In the genomic region with DNA sequence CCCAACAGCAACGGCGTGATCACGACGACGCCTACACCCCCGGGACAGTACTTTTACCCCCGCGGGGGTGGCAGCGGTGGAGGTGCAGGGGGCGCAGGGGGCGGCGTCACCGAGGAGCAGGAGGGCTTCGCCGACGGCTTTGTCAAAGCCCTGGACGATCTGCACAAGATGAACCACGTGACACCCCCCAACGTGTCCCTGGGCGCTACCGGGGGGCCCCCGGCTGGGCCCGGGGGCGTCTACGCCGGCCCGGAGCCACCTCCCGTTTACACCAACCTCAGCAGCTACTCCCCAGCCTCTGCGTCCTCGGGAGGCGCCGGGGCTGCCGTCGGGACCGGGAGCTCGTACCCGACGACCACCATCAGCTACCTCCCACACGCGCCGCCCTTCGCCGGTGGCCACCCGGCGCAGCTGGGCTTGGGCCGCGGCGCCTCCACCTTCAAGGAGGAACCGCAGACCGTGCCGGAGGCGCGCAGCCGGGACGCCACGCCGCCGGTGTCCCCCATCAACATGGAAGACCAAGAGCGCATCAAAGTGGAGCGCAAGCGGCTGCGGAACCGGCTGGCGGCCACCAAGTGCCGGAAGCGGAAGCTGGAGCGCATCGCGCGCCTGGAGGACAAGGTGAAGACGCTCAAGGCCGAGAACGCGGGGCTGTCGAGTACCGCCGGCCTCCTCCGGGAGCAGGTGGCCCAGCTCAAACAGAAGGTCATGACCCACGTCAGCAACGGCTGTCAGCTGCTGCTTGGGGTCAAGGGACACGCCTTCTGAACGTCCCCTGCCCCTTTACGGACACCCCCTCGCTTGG, we compare ENCODE assay signal across 1 cellular context.
A peak's percentile ranks its signal among the peaks of the same experiment; 100 is the strongest.
TF ChIP-seq lines count a peak whose summit lies in the region.

No MANE protein-coding gene starts in this region.

TF ChIP-seq in HepG2, 621 proteins besides CTCF, POLR2A, EP300 and RAD21 (continued from another document and continues in another):
- TF ChIP-seq, protein P1, sequence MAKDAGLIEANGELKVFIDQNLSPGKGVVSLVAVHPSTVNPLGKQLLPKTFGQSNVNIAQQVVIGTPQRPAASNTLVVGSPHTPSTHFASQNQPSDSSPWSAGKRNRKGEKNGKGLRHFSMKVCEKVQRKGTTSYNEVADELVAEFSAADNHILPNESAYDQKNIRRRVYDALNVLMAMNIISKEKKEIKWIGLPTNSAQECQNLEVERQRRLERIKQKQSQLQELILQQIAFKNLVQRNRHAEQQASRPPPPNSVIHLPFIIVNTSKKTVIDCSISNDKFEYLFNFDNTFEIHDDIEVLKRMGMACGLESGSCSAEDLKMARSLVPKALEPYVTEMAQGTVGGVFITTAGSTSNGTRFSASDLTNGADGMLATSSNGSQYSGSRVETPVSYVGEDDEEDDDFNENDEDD (CRISPR knock-in tag; IDR thresholded peaks at IDR 0.05; ENCODE audit: borderline replicate concordance) = peak; percentile 78; the same call in 1 of the 2 replicates
- TF ChIP-seq ZNF512 (CRISPR knock-in tag; IDR thresholded peaks at IDR 0.05) = no peak
- TF ChIP-seq, protein P2, sequence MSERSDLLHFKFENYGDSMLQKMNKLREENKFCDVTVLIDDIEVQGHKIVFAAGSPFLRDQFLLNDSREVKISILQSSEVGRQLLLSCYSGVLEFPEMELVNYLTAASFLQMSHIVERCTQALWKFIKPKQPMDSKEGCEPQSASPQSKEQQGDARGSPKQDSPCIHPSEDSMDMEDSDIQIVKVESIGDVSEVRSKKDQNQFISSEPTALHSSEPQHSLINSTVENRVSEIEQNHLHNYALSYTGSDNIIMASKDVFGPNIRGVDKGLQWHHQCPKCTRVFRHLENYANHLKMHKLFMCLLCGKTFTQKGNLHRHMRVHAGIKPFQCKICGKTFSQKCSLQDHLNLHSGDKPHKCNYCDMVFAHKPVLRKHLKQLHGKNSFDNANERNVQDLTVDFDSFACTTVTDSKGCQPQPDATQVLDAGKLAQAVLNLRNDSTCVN (CRISPR knock-in tag; IDR thresholded peaks at IDR 0.05; ENCODE audit: borderline replicate concordance) = peak; percentile 46; the same call in 1 of the 2 replicates
- no peak for TF ChIP-seq JARID2 (CRISPR knock-in tag; IDR thresholded peaks at IDR 0.05; ENCODE audit: insufficient replicate concordance)
- TF ChIP-seq JUNB (CRISPR knock-in tag; IDR thresholded peaks at IDR 0.05; ENCODE audit: borderline replicate concordance) = no peak
- TF ChIP-seq, protein P3, sequence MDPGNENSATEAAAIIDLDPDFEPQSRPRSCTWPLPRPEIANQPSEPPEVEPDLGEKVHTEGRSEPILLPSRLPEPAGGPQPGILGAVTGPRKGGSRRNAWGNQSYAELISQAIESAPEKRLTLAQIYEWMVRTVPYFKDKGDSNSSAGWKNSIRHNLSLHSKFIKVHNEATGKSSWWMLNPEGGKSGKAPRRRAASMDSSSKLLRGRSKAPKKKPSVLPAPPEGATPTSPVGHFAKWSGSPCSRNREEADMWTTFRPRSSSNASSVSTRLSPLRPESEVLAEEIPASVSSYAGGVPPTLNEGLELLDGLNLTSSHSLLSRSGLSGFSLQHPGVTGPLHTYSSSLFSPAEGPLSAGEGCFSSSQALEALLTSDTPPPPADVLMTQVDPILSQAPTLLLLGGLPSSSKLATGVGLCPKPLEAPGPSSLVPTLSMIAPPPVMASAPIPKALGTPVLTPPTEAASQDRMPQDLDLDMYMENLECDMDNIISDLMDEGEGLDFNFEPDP (CRISPR knock-in tag; conservative IDR thresholded peaks at IDR 0.05) = no peak
- no peak for TF ChIP-seq ZNF674 (CRISPR knock-in tag; IDR thresholded peaks at IDR 0.05; ENCODE audit: low read depth)
- TF ChIP-seq, protein P4, sequence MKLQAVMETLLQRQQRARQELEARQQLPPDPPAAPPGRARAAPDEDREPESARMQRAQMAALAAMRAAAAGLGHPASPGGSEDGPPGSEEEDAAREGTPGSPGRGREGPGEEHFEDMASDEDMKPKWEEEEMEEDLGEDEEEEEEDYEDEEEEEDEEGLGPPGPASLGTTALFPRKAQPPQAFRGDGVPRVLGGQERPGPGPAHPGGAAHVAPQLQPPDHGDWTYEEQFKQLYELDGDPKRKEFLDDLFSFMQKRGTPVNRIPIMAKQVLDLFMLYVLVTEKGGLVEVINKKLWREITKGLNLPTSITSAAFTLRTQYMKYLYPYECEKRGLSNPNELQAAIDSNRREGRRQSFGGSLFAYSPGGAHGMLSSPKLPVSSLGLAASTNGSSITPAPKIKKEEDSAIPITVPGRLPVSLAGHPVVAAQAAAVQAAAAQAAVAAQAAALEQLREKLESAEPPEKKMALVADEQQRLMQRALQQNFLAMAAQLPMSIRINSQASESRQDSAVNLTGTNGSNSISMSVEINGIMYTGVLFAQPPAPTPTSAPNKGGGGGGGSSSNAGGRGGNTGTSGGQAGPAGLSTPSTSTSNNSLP (IDR thresholded peaks at IDR 0.05; ENCODE audit: low read depth, low read length) = no peak
- peak; percentile 50; the same call in 1 of the 2 replicates for TF ChIP-seq POLR2G (IDR thresholded peaks at IDR 0.05; ENCODE audit: low read depth, low read length)
- TF ChIP-seq, protein P5, sequence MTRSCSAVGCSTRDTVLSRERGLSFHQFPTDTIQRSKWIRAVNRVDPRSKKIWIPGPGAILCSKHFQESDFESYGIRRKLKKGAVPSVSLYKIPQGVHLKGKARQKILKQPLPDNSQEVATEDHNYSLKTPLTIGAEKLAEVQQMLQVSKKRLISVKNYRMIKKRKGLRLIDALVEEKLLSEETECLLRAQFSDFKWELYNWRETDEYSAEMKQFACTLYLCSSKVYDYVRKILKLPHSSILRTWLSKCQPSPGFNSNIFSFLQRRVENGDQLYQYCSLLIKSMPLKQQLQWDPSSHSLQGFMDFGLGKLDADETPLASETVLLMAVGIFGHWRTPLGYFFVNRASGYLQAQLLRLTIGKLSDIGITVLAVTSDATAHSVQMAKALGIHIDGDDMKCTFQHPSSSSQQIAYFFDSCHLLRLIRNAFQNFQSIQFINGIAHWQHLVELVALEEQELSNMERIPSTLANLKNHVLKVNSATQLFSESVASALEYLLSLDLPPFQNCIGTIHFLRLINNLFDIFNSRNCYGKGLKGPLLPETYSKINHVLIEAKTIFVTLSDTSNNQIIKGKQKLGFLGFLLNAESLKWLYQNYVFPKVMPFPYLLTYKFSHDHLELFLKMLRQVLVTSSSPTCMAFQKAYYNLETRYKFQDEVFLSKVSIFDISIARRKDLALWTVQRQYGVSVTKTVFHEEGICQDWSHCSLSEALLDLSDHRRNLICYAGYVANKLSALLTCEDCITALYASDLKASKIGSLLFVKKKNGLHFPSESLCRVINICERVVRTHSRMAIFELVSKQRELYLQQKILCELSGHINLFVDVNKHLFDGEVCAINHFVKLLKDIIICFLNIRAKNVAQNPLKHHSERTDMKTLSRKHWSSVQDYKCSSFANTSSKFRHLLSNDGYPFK (CRISPR knock-in tag; IDR thresholded peaks at IDR 0.05; ENCODE audit: borderline replicate concordance) = no peak
- TF ChIP-seq XRCC5 (optimal IDR thresholded peaks at IDR 0.05; ENCODE audit: low read length) = peak; percentile 23
- TF ChIP-seq HOXA5 (CRISPR knock-in tag; IDR thresholded peaks at IDR 0.05) = 0 out of 2 replicates have a peak, but pooled peaks have one; percentile 6
- TF ChIP-seq SOX6 (IDR thresholded peaks at IDR 0.05) = no peak
- TF ChIP-seq SOX6 (CRISPR knock-in tag; IDR thresholded peaks at IDR 0.05) = peak; percentile 62
- TF ChIP-seq RARA (CRISPR knock-in tag; IDR thresholded peaks at IDR 0.05) = peak; percentile 69
- TF ChIP-seq ZFP41 (CRISPR knock-in tag; IDR thresholded peaks at IDR 0.05; ENCODE audit: borderline replicate concordance) = no peak
- TF ChIP-seq, protein P6, sequence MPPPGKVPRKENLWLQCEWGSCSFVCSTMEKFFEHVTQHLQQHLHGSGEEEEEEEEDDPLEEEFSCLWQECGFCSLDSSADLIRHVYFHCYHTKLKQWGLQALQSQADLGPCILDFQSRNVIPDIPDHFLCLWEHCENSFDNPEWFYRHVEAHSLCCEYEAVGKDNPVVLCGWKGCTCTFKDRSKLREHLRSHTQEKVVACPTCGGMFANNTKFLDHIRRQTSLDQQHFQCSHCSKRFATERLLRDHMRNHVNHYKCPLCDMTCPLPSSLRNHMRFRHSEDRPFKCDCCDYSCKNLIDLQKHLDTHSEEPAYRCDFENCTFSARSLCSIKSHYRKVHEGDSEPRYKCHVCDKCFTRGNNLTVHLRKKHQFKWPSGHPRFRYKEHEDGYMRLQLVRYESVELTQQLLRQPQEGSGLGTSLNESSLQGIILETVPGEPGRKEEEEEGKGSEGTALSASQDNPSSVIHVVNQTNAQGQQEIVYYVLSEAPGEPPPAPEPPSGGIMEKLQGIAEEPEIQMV (CRISPR knock-in tag; IDR thresholded peaks at IDR 0.05; ENCODE audit: low read depth) = 0 out of 2 replicates have a peak, but pooled peaks have one; percentile 39
- TF ChIP-seq GLI4 (CRISPR knock-in tag; IDR thresholded peaks at IDR 0.05; ENCODE audit: borderline replicate concordance) = no peak
- TF ChIP-seq ZNF552 (CRISPR knock-in tag; IDR thresholded peaks at IDR 0.05; ENCODE audit: borderline replicate concordance) = peak; percentile 58; the same call in 1 of the 2 replicates
- peak; percentile 86 for TF ChIP-seq ARID4A (CRISPR knock-in tag; IDR thresholded peaks at IDR 0.05; ENCODE audit: borderline replicate concordance)
- TF ChIP-seq SP4 (CRISPR knock-in tag; IDR thresholded peaks at IDR 0.05) = peak; percentile 65; the same call in 1 of the 2 replicates
- 0 out of 2 replicates have a peak, but pooled peaks have one; percentile 45 for TF ChIP-seq ZNF484 (CRISPR knock-in tag; IDR thresholded peaks at IDR 0.05; ENCODE audit: borderline replicate concordance, low read depth)
- TF ChIP-seq KDM5B (CRISPR knock-in tag; IDR thresholded peaks at IDR 0.05; ENCODE audit: borderline replicate concordance) = peak; percentile 80
- TF ChIP-seq ZBED4 (CRISPR knock-in tag; IDR thresholded peaks at IDR 0.05; ENCODE audit: borderline replicate concordance) = 0 out of 2 replicates have a peak, but pooled peaks have one; percentile 44
- TF ChIP-seq ZNF382 (CRISPR knock-in tag; IDR thresholded peaks at IDR 0.05; ENCODE audit: borderline replicate concordance) = no peak
- no peak for TF ChIP-seq NFKBIZ (CRISPR knock-in tag; IDR thresholded peaks at IDR 0.05)
